ENCODE assay signal across 8 cellular contexts in genomic region chr2:189481071-189481470, GRCh38.
"Had no signal": no experiment of that assay in that cellular context is flagged by ENCODE, and none has a peak within 500 bp of the region (broad histone marks: within the 10 kb centered on the region; RNA-seq: fewer than 3 reads in every experiment).

No MANE protein-coding gene starts in this region.

- H3K9me3 ChIP-seq: HAP-1 had no signal

- H3K4me1 Mint-ChIP-seq: IgD-negative memory B cell had no signal

- H3K4me3 ChIP-seq: GM23248, HAP-1 had no signal

- H3K9me3 Mint-ChIP-seq: HFFc6 had no signal

- H3K27ac Mint-ChIP-seq: HFFc6, IgD-negative memory B cell had no signal

- H3K4me3 Mint-ChIP-seq: HFFc6, IgD-negative memory B cell had no signal

- H2AFZ ChIP-seq: GM23248 had no signal

- FAIRE-seq: HepG2 had no signal

- H3K27me3 Mint-ChIP-seq: IgD-negative memory B cell had no signal

- H3K27ac ChIP-seq: GM23248, HL-60 had no signal

- DNase-seq: GM23248, GOT3, H7, HFFc6 had no signal

- H3K9ac ChIP-seq: GM23248 had no signal
